Comparison of ENCODE assay signal across 10 cellular contexts in the genomic region with DNA sequence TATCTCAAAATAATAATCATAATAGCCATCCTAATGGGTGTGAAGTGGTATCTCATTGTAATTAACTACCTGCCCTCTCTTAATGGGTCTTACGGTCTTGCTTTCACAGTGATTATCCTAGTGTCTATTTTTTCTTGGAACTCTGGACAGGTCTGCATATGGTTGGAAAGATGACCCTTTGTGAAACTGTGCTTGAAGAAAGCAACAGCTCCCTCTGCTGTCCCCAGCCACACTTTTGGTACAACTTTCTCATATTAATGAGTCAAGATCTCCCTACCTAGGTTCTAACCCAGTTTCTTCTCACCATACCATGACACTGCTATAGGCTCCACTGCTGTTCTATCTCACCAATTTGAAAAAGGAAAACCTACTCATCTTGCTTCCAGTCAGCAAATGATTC. TPM values are rescaled to one million over a fixed set of nuclear protein-coding genes. Genes with fewer than 3 reads are reported as not detected.
DNase-seq lines count a peak whose midpoint lies in the region; ATAC-seq, FAIRE-seq and TF ChIP-seq lines count a peak whose summit lies in the region.
"Had no signal": no experiment of that assay in that cellular context is flagged by ENCODE, and none has a peak within 500 bp of the region (broad histone marks: within the 10 kb centered on the region; RNA-seq: fewer than 3 reads in every experiment).

No MANE protein-coding gene starts in this region.

- no peaks in the 10 kb centered on the region for H3K79me2 ChIP-seq in OCI-LY7 (ENCODE audit: insufficient read depth, low read depth, low read length)

- intact Hi-C loops in OCI-LY7 (cut with micrococcal nuclease; ENCODE audit: unreplicated experiment), result no loop called here

- H3K4me2 ChIP-seq in OCI-LY7 (ENCODE audit: low read length), result no peak overlapping the region

- no peaks in the 10 kb centered on the region for H3K4me1 ChIP-seq in OCI-LY7 (ENCODE audit: insufficient read depth, low read length, poor library complexity, severe bottlenecking)

- H3K4me3 ChIP-seq in OCI-LY7 (ENCODE audit: low read depth, low read length, poor library complexity, severe bottlenecking) (no peak overlapping the region), fibroblast of villous mesenchyme (ENCODE audit: low read depth, low read length) (no peak overlapping the region)

- CTCF ChIA-PET in OCI-LY7 (lab: Charles Lee; ENCODE audit: unreplicated experiment), result no interaction called here

- POLR2A ChIA-PET in OCI-LY7 (lab: Charles Lee), result no interaction called here

- peak; percentile 93 for FAIRE-seq in G401.6 (lab: Jason Lieb, UNC)

- no peaks in the 10 kb centered on the region for H3K9me3 ChIP-seq in OCI-LY7 (ENCODE audit: low read length)

- ATAC-seq in GM21515 (IDR thresholded peaks at IDR 0.05; ENCODE audit: unreplicated experiment) (no peak), HG02588 (IDR thresholded peaks at IDR 0.05; ENCODE audit: unreplicated experiment) (no peak)

- no peaks in the 10 kb centered on the region for H3K36me3 ChIP-seq in OCI-LY7 (ENCODE audit: insufficient read depth, low read length)

- H3K27ac ChIP-seq in 22Rv1 (no peak overlapping the region), OCI-LY7 (ENCODE audit: low read depth, low read length, poor library complexity, severe bottlenecking) (no peak overlapping the region)

- H3K9me2 ChIP-seq in OCI-LY7 (ENCODE audit: insufficient read depth, low read length), result no peaks in the 10 kb centered on the region

- peak; percentile 52 for TF ChIP-seq CTCF in 22Rv1 (IDR thresholded peaks at IDR 0.05)
- peak; percentile 42 for TF ChIP-seq CTCF in OCI-LY7 (conservative IDR thresholded peaks at IDR 0.05; ENCODE audit: low read length)
- peak; percentile 31 for TF ChIP-seq CTCF in fibroblast of villous mesenchyme (IDR thresholded peaks at IDR 0.05; ENCODE audit: insufficient read depth, low read depth, low read length)

- BruUV-seq in OCI-LY7 (replicated peaks; lab: Mats Ljungman, UMichigan), result no TSS peak

- DNase-seq in OCI-LY7 (ENCODE audit: low spot score), result peak; percentile 0
- peak; percentile 12 for DNase-seq in fibroblast of villous mesenchyme (ENCODE audit: low read depth)
- DNase-seq in NCI-H2081 (lab: John Stamatoyannopoulos, UW), result no peak
- DNase-seq in GM19240 (ENCODE audit: insufficient read length, low spot score), result no peak
- DNase-seq: T-helper 9 cell had no signal

- no peak overlapping the region for H2AFZ ChIP-seq in OCI-LY7 (ENCODE audit: low read length)

- no peaks in the 10 kb centered on the region for H4K20me1 ChIP-seq in OCI-LY7 (ENCODE audit: insufficient read depth, low read length)

RNA-seq across cellular contexts. Expression of a gene that starts 2.4 kb away (rescaled TPM):
- not detected in 2 replicates for total RNA-seq in OCI-LY7 (2014; rRNA removed; shearing (Covaris generic))
- not detected in 2 replicates for total RNA-seq in OCI-LY7 (2022)
- not detected in 2 replicates for total RNA-seq in fibroblast of villous mesenchyme
- total RNA-seq: subcutaneous adipose tissue had no signal

Comparison
In these comparisons a context has a peak if more than half of its experiments do, and no peak if none do; other contexts are left out.
1. DNase-seq: peak in OCI-LY7 (single experiment) and fibroblast of villous mesenchyme (single experiment); none in NCI-H2081 (0 of 2) and GM19240 (single experiment).
2. Peak in every context shown above with its lines, with median percentiles within 50 percentile points of each other: CTCF ChIP-seq.